In genomic region chr18:33201509-33201926, GRCh38 we compare ENCODE assay signal across 8 cellular contexts.
DNase-seq lines count a peak whose midpoint lies in the region; ATAC-seq and TF ChIP-seq lines count a peak whose summit lies in the region.

No MANE protein-coding gene starts in this region.

- H3F3A ChIP-seq in GM23248 (ENCODE audit: insufficient read depth), result no peaks in the 10 kb centered on the region

- H3K4me2 ChIP-seq in GM23248 (ENCODE audit: unreplicated experiment), result no peak overlapping the region

- 1 to 4% methylated on average over 8 of the region's 8 CpGs for WGBS in GM23248 (ENCODE audit: low coverage in 1 of 2, low lambda C conversion rate in 2 of 2, missing lambda C conversion rate in 2 of 2), 2 experiments

- no peaks in the 10 kb centered on the region for H3K9me3 ChIP-seq in GM23248 (ENCODE audit: low read depth)
- no peaks in the 10 kb centered on the region for H3K9me3 ChIP-seq in Panc1 (ENCODE audit: control insufficient read depth, insufficient read depth, low read depth, low read length)

- DNase-seq in GM23248, result peak; percentile 30
- DNase-seq in Panc1 (ENCODE audit: low read depth, low spot score), result no peak
- peak in 1 of 2 donors; percentile 8 for DNase-seq in foreskin fibroblast
- peak; percentile 90 for DNase-seq in renal cortical epithelial cell (ENCODE audit: low read depth)
- DNase-seq in effector memory CD8-positive, alpha-beta T cell, result no peak
- no peak for DNase-seq in natural killer cell
- no peak for DNase-seq in NOMO-1 treated with dmso at 0.1 percent for 144 hours (lab: John Stamatoyannopoulos, UW; ENCODE audit: unreplicated experiment)

- H3K36me3 Mint-ChIP-seq in effector memory CD8-positive, alpha-beta T cell (ENCODE audit: insufficient read depth), result no peaks in the 10 kb centered on the region
- no peaks in the 10 kb centered on the region for H3K36me3 Mint-ChIP-seq in natural killer cell

- POLR2A ChIA-PET in Panc1 (lab: Charles Lee), result no interaction called here

- BruUV-seq in Panc1 (replicated peaks; lab: Mats Ljungman, UMichigan), result no TSS peak

- TF ChIP-seq CTCF in Panc1 (IDR thresholded peaks at IDR 0.05) (peak; percentile 64), foreskin fibroblast (IDR thresholded peaks at IDR 0.05; ENCODE audit: low read depth, low read length) (peak; percentile 14), natural killer cell (IDR thresholded peaks at IDR 0.05) (no peak)

- ATAC-seq in Panc1, result no peak
- no peak for ATAC-seq in HG03442 (IDR thresholded peaks at IDR 0.05; ENCODE audit: unreplicated experiment)
- ATAC-seq in effector memory CD8-positive, alpha-beta T cell (replicated peaks), result no peak
- ATAC-seq in natural killer cell, result no peak

- H3K9ac ChIP-seq in GM23248, result no peak overlapping the region

- H3K4me1 ChIP-seq in GM23248 (ENCODE audit: insufficient read depth), result no peaks in the 10 kb centered on the region
- no peaks in the 10 kb centered on the region for H3K4me1 ChIP-seq in Panc1 (ENCODE audit: control insufficient read depth, insufficient read depth, low read length)

- H3K27me3 Mint-ChIP-seq in effector memory CD8-positive, alpha-beta T cell, result no peaks in the 10 kb centered on the region
- H3K27me3 Mint-ChIP-seq in natural killer cell (ENCODE audit: low read depth in 2 of 2), result no peaks in the 10 kb centered on the region

- no peak overlapping the region for H3K27ac ChIP-seq in GM23248
- H3K27ac ChIP-seq in Panc1 (ENCODE audit: low read length), result no peak overlapping the region

- intact Hi-C loops in Panc1 (cut with micrococcal nuclease; ENCODE audit: unreplicated experiment), result loop anchor here (10.0 kb wide), 1 partner anchor 487 kb away; no protein-coding TSS in a partner anchor
- intact Hi-C loops in natural killer cell (cut with micrococcal nuclease), result no loop called here

- no peak overlapping the region for H3K4me3 Mint-ChIP-seq in effector memory CD8-positive, alpha-beta T cell
- H3K4me3 Mint-ChIP-seq in natural killer cell, result no peak overlapping the region

- peaks cover 15 to 26% of the 10 kb centered on the region in 2 donors for H3K9me3 Mint-ChIP-seq in effector memory CD8-positive, alpha-beta T cell
- H3K9me3 Mint-ChIP-seq in natural killer cell, result peaks cover 4 to 15% of the 10 kb centered on the region in 2 donors

- H3K4me1 Mint-ChIP-seq in effector memory CD8-positive, alpha-beta T cell (ENCODE audit: low read depth in 2 of 2), result no peaks in the 10 kb centered on the region
- no peaks in the 10 kb centered on the region for H3K4me1 Mint-ChIP-seq in natural killer cell

- in situ Hi-C loops in GM23248 (cut with MboI) (no loop called here), Panc1 (cut with HindIII; ENCODE audit: low pct_unique_long_range_greater_than_20kb, low sequenced_read_pairs) (no loop called here)

- no peak overlapping the region for H3K27ac Mint-ChIP-seq in effector memory CD8-positive, alpha-beta T cell
- H3K27ac Mint-ChIP-seq in natural killer cell, result no peak overlapping the region

- no peaks in the 10 kb centered on the region for H4K20me1 ChIP-seq in GM23248 (ENCODE audit: insufficient read depth)

- H3K4me3 ChIP-seq in GM23248 (no peak overlapping the region), Panc1 (ENCODE audit: low read depth in 2 of 2, low read length in 2 of 2) (no peak overlapping the region), foreskin fibroblast (ENCODE audit: low read depth in 1 of 2, low read length in 2 of 2) (no peak overlapping the region)

- 0 out of 2 replicates have a peak overlapping the region, but pooled peaks have one; percentile 13 for H2AFZ ChIP-seq in GM23248

- no peaks in the 10 kb centered on the region for H3K9me2 ChIP-seq in GM23248 (ENCODE audit: insufficient read depth)

- no peaks in the 10 kb centered on the region for H3K27me3 ChIP-seq in GM23248 (replicated peaks; ENCODE audit: insufficient read depth)
- H3K27me3 ChIP-seq in Panc1 (ENCODE audit: control insufficient read depth, insufficient read depth, low read length), result no peaks in the 10 kb centered on the region

- CTCF ChIA-PET in Panc1 (lab: Charles Lee), result no interaction called here

- no peaks in the 10 kb centered on the region for H3K36me3 ChIP-seq in GM23248 (ENCODE audit: low read depth)
- H3K36me3 ChIP-seq in Panc1 (ENCODE audit: control insufficient read depth, insufficient read depth, low read length), result no peaks in the 10 kb centered on the region

- no peaks in the 10 kb centered on the region for H3K79me2 ChIP-seq in GM23248 (ENCODE audit: insufficient read depth)

Comparison
In these comparisons a context has a peak if more than half of its experiments do, and no peak if none do; other contexts are left out.
1. DNase-seq: peak in GM23248 (single experiment) and renal cortical epithelial cell (single experiment); none in Panc1 (single experiment), effector memory CD8-positive, alpha-beta T cell (0 of 3), natural killer cell (single experiment) and NOMO-1 treated with dmso at 0.1 percent for 144 hours (single experiment).